9 cellular contexts compared by ENCODE assay signal in the genomic region with DNA sequence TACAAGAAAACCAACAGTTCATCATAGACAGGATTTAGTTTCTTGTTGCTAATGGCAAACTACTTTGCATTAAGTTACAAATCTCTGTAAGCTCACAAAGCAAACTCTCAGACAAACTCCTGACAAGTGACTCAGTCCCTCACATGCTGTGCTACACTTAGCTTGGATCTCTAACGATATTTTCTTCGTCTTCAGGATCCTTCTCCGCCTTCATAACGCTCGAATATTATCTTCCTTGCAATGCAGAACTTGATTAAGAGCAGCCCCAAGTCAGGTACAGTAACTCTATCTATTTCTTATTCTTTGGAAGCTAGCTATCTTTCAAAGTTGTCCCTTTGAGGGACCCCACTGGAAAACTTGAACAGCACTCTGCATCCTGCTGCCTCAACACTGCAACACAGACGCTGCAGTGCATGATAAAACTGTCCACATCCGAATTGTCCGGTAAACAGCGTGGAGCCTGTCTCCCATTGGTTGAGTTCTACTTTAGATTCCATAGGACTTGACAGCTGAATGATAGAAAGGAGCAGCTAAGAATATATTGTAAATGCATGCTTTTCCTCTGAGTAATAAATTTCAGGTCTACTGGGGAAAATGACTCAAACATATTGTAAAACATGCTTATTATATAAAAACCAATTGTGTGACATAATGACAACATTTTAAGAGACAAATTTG.
A peak's percentile ranks its signal among the peaks of the same experiment; 100 is the strongest.
DNase-seq lines count a peak whose midpoint lies in the region; TF ChIP-seq lines count a peak whose summit lies in the region.
"Had no signal": no experiment of that assay in that cellular context is flagged by ENCODE, and none has a peak within 500 bp of the region (broad histone marks: within the 10 kb centered on the region; RNA-seq: fewer than 3 reads in every experiment).

No MANE protein-coding gene starts in this region.

- peaks cover 56% of the 10 kb centered on the region for H3K4me1 Mint-ChIP-seq in endodermal cell
- no peaks in the 10 kb centered on the region for H3K4me1 Mint-ChIP-seq in activated CD4-positive, alpha-beta memory T cell treated with anti-CD3 and anti-CD28 coated beads for 36 hours (ENCODE audit: low read depth)

- peak overlapping the region; percentile 77 for H3K4me3 ChIP-seq in endodermal cell (ENCODE audit: low read length)
- peak overlapping the region; percentile 41 to 51 for H3K4me3 ChIP-seq in muscle layer of duodenum (ENCODE audit: low read depth in 1 of 2, low read length in 2 of 2)

- peaks cover under 1% of the 10 kb centered on the region for H3K9me3 Mint-ChIP-seq in endodermal cell
- no peaks in the 10 kb centered on the region for H3K9me3 Mint-ChIP-seq in activated CD4-positive, alpha-beta memory T cell treated with anti-CD3 and anti-CD28 coated beads for 36 hours

- peak; percentile 18 for DNase-seq in NCI-H2227 (lab: John Stamatoyannopoulos, UW; ENCODE audit: unreplicated experiment)
- no peak for DNase-seq in NCI-H2227 treated with DMSO at 0.1 percent for 48 hours (lab: John Stamatoyannopoulos, UW)
- no peak for DNase-seq in endodermal cell
- no peak for DNase-seq in activated CD4-positive, alpha-beta memory T cell treated with anti-CD3 and anti-CD28 coated beads for 36 hours
- DNase-seq in NCI-H82 treated with DMSO at 0.1 percent for 48 hours (lab: John Stamatoyannopoulos, UW; ENCODE audit: unreplicated experiment), result no peak
- DNase-seq in GM10248 (ENCODE audit: extremely low spot score), result no peak
- no peak for DNase-seq in hippocampal formation (lab: John Stamatoyannopoulos, UW)
- DNase-seq: NCI-H1417 treated with DMSO at 0.1 percent for 48 hours had no signal

- H3K9me3 ChIP-seq in endodermal cell (ENCODE audit: control insufficient read depth, low read length), result no peaks in the 10 kb centered on the region
- no peaks in the 10 kb centered on the region for H3K9me3 ChIP-seq in muscle layer of duodenum (ENCODE audit: control insufficient read depth in 1 of 2, low read length in 2 of 2)

- peaks cover under 1% of the 10 kb centered on the region for H3K36me3 Mint-ChIP-seq in endodermal cell (ENCODE audit: low read depth)
- H3K36me3 Mint-ChIP-seq in activated CD4-positive, alpha-beta memory T cell treated with anti-CD3 and anti-CD28 coated beads for 36 hours, result no peaks in the 10 kb centered on the region

- peaks cover 29% of the 10 kb centered on the region for H3K4me1 ChIP-seq in endodermal cell (ENCODE audit: control insufficient read depth, insufficient read depth, low read length)
- peaks cover 11 to 19% of the 10 kb centered on the region in 2 donors for H3K4me1 ChIP-seq in muscle layer of duodenum (ENCODE audit: control insufficient read depth in 1 of 2, insufficient read depth in 2 of 2, low read length in 2 of 2)

- no peaks in the 10 kb centered on the region for H3K27me3 Mint-ChIP-seq in endodermal cell (ENCODE audit: insufficient read depth)
- peaks cover 15% of the 10 kb centered on the region for H3K27me3 Mint-ChIP-seq in activated CD4-positive, alpha-beta memory T cell treated with anti-CD3 and anti-CD28 coated beads for 36 hours

- WGBS in endodermal cell (ENCODE audit: insufficient coverage in 1 of 2, insufficient read length in 1 of 2), 2 experiments, result 51 to 58% methylated on average over 9 of the region's 9 CpGs

- peak overlapping the region; percentile 2 for H3K27ac ChIP-seq in endodermal cell (ENCODE audit: low read depth, low read length)
- H3K27ac ChIP-seq in muscle layer of duodenum (ENCODE audit: low read length), result peak overlapping the region; percentile 81

- peak overlapping the region; percentile 9 for H3K27ac Mint-ChIP-seq in endodermal cell
- no peak overlapping the region for H3K27ac Mint-ChIP-seq in activated CD4-positive, alpha-beta memory T cell treated with anti-CD3 and anti-CD28 coated beads for 36 hours

- no peak for TF ChIP-seq CTCF in endodermal cell (conservative IDR thresholded peaks at IDR 0.05)
- TF ChIP-seq CTCF in GM10248 (IDR thresholded peaks at IDR 0.05; ENCODE audit: control extremely low read depth, extremely low read depth, low read depth, missing control alignments), result no peak

- H3K9ac ChIP-seq in endodermal cell (ENCODE audit: extremely low read depth, low read length, poor library complexity, severe bottlenecking), result peak overlapping the region; percentile 54

- POLR2A ChIA-PET in activated CD4-positive, alpha-beta memory T cell treated with anti-CD3 and anti-CD28 coated beads for 36 hours (lab: Charles Lee), result no interaction called here
- POLR2A ChIA-PET in GM10248 (lab: Yijun Ruan, JAX), result no interaction called here

- H3K4me3 Mint-ChIP-seq in endodermal cell, result peak overlapping the region; percentile 26
- no peak overlapping the region for H3K4me3 Mint-ChIP-seq in activated CD4-positive, alpha-beta memory T cell treated with anti-CD3 and anti-CD28 coated beads for 36 hours

- intact Hi-C loops in activated CD4-positive, alpha-beta memory T cell treated with anti-CD3 and anti-CD28 coated beads for 36 hours (cut with micrococcal nuclease), result no loop called here

- CTCF ChIA-PET in activated CD4-positive, alpha-beta memory T cell treated with anti-CD3 and anti-CD28 coated beads for 36 hours (lab: Charles Lee), result no interaction called here
- CTCF ChIA-PET in GM10248 (lab: Yijun Ruan, JAX), result interaction anchor here (1.7 kb wide), 1 partner anchor 20 kb away, joined by 7 read pairs; no protein-coding TSS in a partner anchor

- H3K27me3 ChIP-seq in endodermal cell (ENCODE audit: control insufficient read depth, insufficient read depth, low read length, poor library complexity, severe bottlenecking) (no peaks in the 10 kb centered on the region), muscle layer of duodenum (ENCODE audit: low read depth, low read length) (no peaks in the 10 kb centered on the region)

- H3K36me3 ChIP-seq in endodermal cell (ENCODE audit: control insufficient read depth, insufficient read depth, low read length) (peaks cover 3% of the 10 kb centered on the region), muscle layer of duodenum (ENCODE audit: control insufficient read depth in 1 of 2, insufficient read depth in 2 of 2, low read length in 2 of 2) (no peaks in the 10 kb centered on the region)
